In genomic region chr13:42524487-42525034, GRCh38 we compare ENCODE assay signal across 10 cellular contexts. TPM values are rescaled to one million over a fixed set of nuclear protein-coding genes. Genes with fewer than 3 reads are reported as not detected.
A peak's percentile ranks its signal among the peaks of the same experiment; 100 is the strongest.
DNase-seq lines count a peak whose midpoint lies in the region; ATAC-seq and TF ChIP-seq lines count a peak whose summit lies in the region.
"Had no signal": no experiment of that assay in that cellular context is flagged by ENCODE, and none has a peak within 500 bp of the region (broad histone marks: within the 10 kb centered on the region; RNA-seq: fewer than 3 reads in every experiment).

No MANE protein-coding gene starts in this region.

- TF ChIP-seq POLR2A in stomach (IDR thresholded peaks at IDR 0.05): no peak

- no peaks in the 10 kb centered on the region for H3K9me2 ChIP-seq in PC-9 (ENCODE audit: insufficient read depth)

- TF ChIP-seq EP300 in stomach (IDR thresholded peaks at IDR 0.05): no peak

- H3K4me3 ChIP-seq in PC-9: no peak overlapping the region
- no peak overlapping the region for H3K4me3 ChIP-seq in mesenchymal stem cell (ENCODE audit: insufficient read depth in 1 of 2, low read depth in 1 of 2, low read length in 2 of 2)
- H3K4me3 ChIP-seq in stomach: no peak overlapping the region
- H3K4me3 ChIP-seq: heart left ventricle had no signal

- H2BK5ac ChIP-seq in mesenchymal stem cell (ENCODE audit: low read depth, low read length, poor library complexity, severe bottlenecking): peak overlapping the region; percentile 61

- H3K27ac Mint-ChIP-seq in nephron progenitor cell: no peak overlapping the region

- peaks cover 29% of the 10 kb centered on the region for H3K9me3 Mint-ChIP-seq in nephron progenitor cell

- peak overlapping the region in 1 of 2 experiments; percentile 78 for H3K4ac ChIP-seq in mesenchymal stem cell (ENCODE audit: low read depth in 1 of 2, low read length in 2 of 2)

- ATAC-seq in GM18861 (IDR thresholded peaks at IDR 0.05; ENCODE audit: unreplicated experiment): peak; percentile 92
- peak; percentile 82 for ATAC-seq in HG02678 (IDR thresholded peaks at IDR 0.05; ENCODE audit: unreplicated experiment)
- ATAC-seq: heart left ventricle had no signal

- H3K4me1 ChIP-seq in PC-9 (replicated peaks; ENCODE audit: insufficient read depth): no peaks in the 10 kb centered on the region
- peaks cover 9% of the 10 kb centered on the region for H3K4me1 ChIP-seq in mesenchymal stem cell (ENCODE audit: control insufficient read depth, insufficient read depth, low read depth, low read length)
- H3K4me1 ChIP-seq in stomach: no peaks in the 10 kb centered on the region
- H3K4me1 ChIP-seq: heart left ventricle had no signal

- BruUV-seq in PC-9 (replicated peaks; lab: Mats Ljungman, UMichigan): no TSS peak

- H3K36me3 Mint-ChIP-seq in nephron progenitor cell (ENCODE audit: low read depth): peaks cover 5% of the 10 kb centered on the region

- H3K79me2 ChIP-seq in PC-9 (ENCODE audit: low read depth): no peaks in the 10 kb centered on the region

- no peak overlapping the region for H3K23ac ChIP-seq in mesenchymal stem cell (ENCODE audit: low read length in 2 of 2)

- no peak for DNase-seq in PC-9
- peak; percentile 58 for DNase-seq in mesenchymal stem cell
- no peak for DNase-seq in foreskin melanocyte
- no peak for DNase-seq in stomach
- DNase-seq in nephron progenitor cell: no peak
- no peak for DNase-seq in stimulated activated CD4-positive, alpha-beta T cell treated with anti-CD3 and anti-CD28 coated beads, Interleukin-4, amount 100 ng/mL, for 4 hours
- DNase-seq: anterior cingulate cortex, heart left ventricle had no signal

- H2AK5ac ChIP-seq in mesenchymal stem cell (ENCODE audit: low read length, severe bottlenecking): peak overlapping the region; percentile 6

- CTCF ChIA-PET in PC-9 (lab: Charles Lee): no interaction called here

- no peak overlapping the region for H3K9ac ChIP-seq in mesenchymal stem cell (ENCODE audit: low read length)

- H4K91ac ChIP-seq in mesenchymal stem cell (ENCODE audit: low read length): peak overlapping the region; percentile 30

- WGBS in mesenchymal stem cell: 94% methylated on average over 2 of the region's 3 CpGs
- 71 to 87% (median 81%) methylated on average over 3 of the region's 3 CpGs for WGBS in stomach, 5 donors

- no peaks in the 10 kb centered on the region for H3K27me3 Mint-ChIP-seq in nephron progenitor cell (ENCODE audit: low read depth, poor library complexity)

- H3K79me1 ChIP-seq in mesenchymal stem cell (replicated peaks; ENCODE audit: low read length, poor library complexity, severe bottlenecking): no peaks in the 10 kb centered on the region

- intact Hi-C loops in PC-9 (cut with micrococcal nuclease; ENCODE audit: unreplicated experiment): no loop called here
- intact Hi-C loops in stomach (cut with DNase I; ENCODE audit: low total_unique reads): no loop called here

- H4K8ac ChIP-seq in mesenchymal stem cell (ENCODE audit: low read length): peak overlapping the region; percentile 5

- H3F3A ChIP-seq in PC-9 (ENCODE audit: insufficient read depth, low read depth): no peaks in the 10 kb centered on the region

- H3K27ac ChIP-seq in PC-9 (0 out of 2 replicates have a peak overlapping the region, but pooled peaks have one; percentile 26), mesenchymal stem cell (ENCODE audit: low read length, poor library complexity, severe bottlenecking) (peak overlapping the region; percentile 95), stomach (no peak overlapping the region)
- H3K27ac ChIP-seq: heart left ventricle had no signal

- H3K27me3 ChIP-seq in PC-9 (ENCODE audit: insufficient read depth, low read depth): no peaks in the 10 kb centered on the region
- no peaks in the 10 kb centered on the region for H3K27me3 ChIP-seq in mesenchymal stem cell (ENCODE audit: control insufficient read depth in 1 of 2, insufficient read depth in 1 of 2, low read length in 2 of 2)
- H3K27me3 ChIP-seq in stomach: no peaks in the 10 kb centered on the region
- H3K27me3 ChIP-seq: heart left ventricle had no signal

- H2BK120ac ChIP-seq in mesenchymal stem cell (ENCODE audit: low read depth, low read length): no peak overlapping the region

- no peak overlapping the region for H3K4me2 ChIP-seq in PC-9
- H3K4me2 ChIP-seq in mesenchymal stem cell (ENCODE audit: low read length, poor library complexity, severe bottlenecking): no peak overlapping the region

- no peaks in the 10 kb centered on the region for H4K20me1 ChIP-seq in PC-9 (ENCODE audit: insufficient read depth)

- H2BK12ac ChIP-seq in mesenchymal stem cell (ENCODE audit: low read length in 2 of 2): peak overlapping the region; percentile 79 to 88

- H2AFZ ChIP-seq in PC-9 (no peak overlapping the region), mesenchymal stem cell (ENCODE audit: low read depth, low read length) (no peak overlapping the region)

- H3K36me3 ChIP-seq in PC-9 (ENCODE audit: low read depth) (no peaks in the 10 kb centered on the region), mesenchymal stem cell (ENCODE audit: control insufficient read depth in 1 of 2, insufficient read depth in 2 of 2, low read depth in 1 of 2, low read length in 2 of 2) (no peaks in the 10 kb centered on the region), stomach (no peaks in the 10 kb centered on the region)
- H3K36me3 ChIP-seq: heart left ventricle had no signal

- H3K4me1 Mint-ChIP-seq in nephron progenitor cell: peaks cover 11% of the 10 kb centered on the region

- H3K9me3 ChIP-seq in PC-9 (ENCODE audit: insufficient read depth, low read depth) (no peaks in the 10 kb centered on the region), mesenchymal stem cell (ENCODE audit: control insufficient read depth, low read length) (no peaks in the 10 kb centered on the region), stomach (no peaks in the 10 kb centered on the region)

- no peak overlapping the region for H3K4me3 Mint-ChIP-seq in nephron progenitor cell

- peak overlapping the region; percentile 10 to 49 for H3K18ac ChIP-seq in mesenchymal stem cell (ENCODE audit: low read depth in 1 of 2, low read length in 2 of 2)

- POLR2A ChIA-PET in PC-9 (lab: Charles Lee; ENCODE audit: unreplicated experiment): no interaction called here

- H2BK15ac ChIP-seq in mesenchymal stem cell (ENCODE audit: low read depth, poor library complexity, severe bottlenecking): no peak overlapping the region

- H3K14ac ChIP-seq in mesenchymal stem cell (ENCODE audit: low read length in 2 of 2): peak overlapping the region in 1 of 2 experiments; percentile 65

- TF ChIP-seq CTCF in PC-9 (conservative IDR thresholded peaks at IDR 0.05): no peak
- no peak for TF ChIP-seq CTCF in stomach (IDR thresholded peaks at IDR 0.05)
- no peak for TF ChIP-seq CTCF in nephron progenitor cell (IDR thresholded peaks at IDR 0.05)

RNA-seq across cellular contexts. Expression of gene TNFSF11, which starts 49.4 kb away (rescaled TPM):
- total RNA-seq in PC-9 (2021) (not detected in 2 replicates), stomach (under 1 TPM in 1 of 5 donors, not detected in 4; 0.55 TPM)
- polyA plus RNA-seq in mesenchymal stem cell (2013, experiment 1 of 2): 2.0 TPM
- 2.2 TPM for polyA plus RNA-seq in mesenchymal stem cell (2013, experiment 2 of 2)
- polyA plus RNA-seq in stomach: under 1 TPM in 1 of 3 donors, not detected in 2; 0.13 TPM
- total RNA-seq: heart left ventricle had no signal
- polyA plus RNA-seq: heart left ventricle had no signal

Comparison
In these comparisons a context has a peak if more than half of its experiments do, and no peak if none do; other contexts are left out.
1. H3K27ac ChIP-seq: peak in PC-9 (single experiment) and mesenchymal stem cell (single experiment); none in stomach (0 of 5).